In the genomic region with DNA sequence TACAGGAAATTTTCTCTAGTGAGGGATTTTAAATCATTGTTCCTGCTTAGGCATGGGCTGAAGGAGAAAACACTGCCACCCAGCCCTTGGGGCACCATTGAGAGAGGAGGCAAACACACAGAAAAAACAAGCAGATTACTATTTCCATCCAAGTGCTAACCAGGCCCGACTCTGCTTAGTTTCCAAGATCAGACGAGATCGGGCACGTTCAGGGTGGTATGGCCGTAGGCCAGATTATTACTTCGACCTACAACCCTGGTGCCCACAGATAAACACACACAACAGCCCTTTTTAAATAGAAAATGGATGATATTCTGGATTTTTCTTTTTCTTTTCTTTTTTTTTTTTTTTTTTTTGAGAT, we compare ENCODE assay signal across 22 cellular contexts.
"Had no signal": no experiment of that assay in that cellular context is flagged by ENCODE, and none has a peak within 500 bp of the region (broad histone marks: within the 10 kb centered on the region; RNA-seq: fewer than 3 reads in every experiment).

No MANE protein-coding gene starts in this region.

- H3K9me3 Mint-ChIP-seq: activated B cell treated with CpG ODN at 0.5 μM for 24 hours; activated CD8-positive, alpha-beta T cell treated with anti-CD3 and anti-CD28 coated beads for 36 hours; activated naive CD8-positive, alpha-beta T cell treated with anti-CD3 and anti-CD28 coated beads for 36 hours; central memory CD8-positive, alpha-beta T cell; nephron; T-helper 2 cell treated with Interferon-gamma antibody and Interleukin-4, amounts not matched to agents 5 μg/mL and 100 μg/mL, for 36 hours had no signal

- DNase-seq: activated B cell treated with CpG ODN at 0.5 μM for 24 hours; activated CD4-positive, alpha-beta T cell treated with anti-CD3 and anti-CD28 coated beads for 48 hours; activated CD8-positive, alpha-beta memory T cell treated with anti-CD3 and anti-CD28 coated beads, Interleukin-2, amount 50 U/mL, for 4 hours; activated CD8-positive, alpha-beta T cell treated with anti-CD3 and anti-CD28 coated beads for 36 hours; activated naive CD8-positive, alpha-beta T cell treated with anti-CD3 and anti-CD28 coated beads for 36 hours; amygdala; body of pancreas; cortex of kidney; effector CD4-positive, alpha-beta T cell; islet precursor cell; left ventricle myocardium inferior; mesenchymal stem cell; nucleus accumbens; right cardiac atrium; stimulated activated CD4-positive, alpha-beta T cell treated with anti-CD3 and anti-CD28 coated beads, Interleukin-4, amount 100 ng/mL, for 4 hours; stimulated activated CD8-positive, alpha-beta memory T cell treated with anti-CD3 and anti-CD28 coated beads, Interleukin-4, amount 100 ng/mL, for 48 hours; stimulated activated naive CD8-positive, alpha-beta T cell treated with anti-CD3 and anti-CD28 coated beads, Interleukin-15, Interleukin-2, amounts not matched to agents 100 U/mL and 50 U/mL, for 24 hours; testis had no signal

- H3K36me3 ChIP-seq: left ventricle myocardium inferior had no signal

- H3K9me3 ChIP-seq: body of pancreas, left ventricle myocardium inferior, testis had no signal

- H3K27me3 ChIP-seq: body of pancreas, testis had no signal

- H3K27me3 Mint-ChIP-seq: activated CD8-positive, alpha-beta T cell treated with anti-CD3 and anti-CD28 coated beads for 36 hours had no signal

- H3K4me1 Mint-ChIP-seq: activated B cell treated with CpG ODN at 0.5 μM for 24 hours; activated naive CD8-positive, alpha-beta T cell treated with anti-CD3 and anti-CD28 coated beads for 36 hours; central memory CD8-positive, alpha-beta T cell had no signal

- H3K4me3 ChIP-seq: body of pancreas, left ventricle myocardium inferior, smooth muscle cell, testis had no signal

- H3K4me3 Mint-ChIP-seq: activated B cell treated with CpG ODN at 0.5 μM for 24 hours; activated CD8-positive, alpha-beta T cell treated with anti-CD3 and anti-CD28 coated beads for 36 hours; activated naive CD8-positive, alpha-beta T cell treated with anti-CD3 and anti-CD28 coated beads for 36 hours; central memory CD8-positive, alpha-beta T cell; nephron; T-helper 2 cell treated with Interferon-gamma antibody and Interleukin-4, amounts not matched to agents 5 μg/mL and 100 μg/mL, for 36 hours had no signal

- H3K36me3 Mint-ChIP-seq: activated naive CD8-positive, alpha-beta T cell treated with anti-CD3 and anti-CD28 coated beads for 36 hours had no signal

- H3K27ac ChIP-seq: body of pancreas, left ventricle myocardium inferior, testis had no signal

- H3K27ac Mint-ChIP-seq: activated B cell treated with CpG ODN at 0.5 μM for 24 hours; activated CD8-positive, alpha-beta T cell treated with anti-CD3 and anti-CD28 coated beads for 36 hours; activated naive CD8-positive, alpha-beta T cell treated with anti-CD3 and anti-CD28 coated beads for 36 hours; nephron; T-helper 2 cell treated with Interferon-gamma antibody and Interleukin-4, amounts not matched to agents 5 μg/mL and 100 μg/mL, for 36 hours had no signal

- ATAC-seq: activated CD8-positive, alpha-beta T cell treated with anti-CD3 and anti-CD28 coated beads for 36 hours; body of pancreas; right cardiac atrium; stimulated activated naive CD8-positive, alpha-beta T cell treated with anti-CD3 and anti-CD28 coated beads, Interleukin-15, Interleukin-2, amounts not matched to agents 100 U/mL and 50 U/mL, for 24 hours had no signal

- H3K4me1 ChIP-seq: body of pancreas, left ventricle myocardium inferior, testis had no signal
